Comparison of ENCODE assay signal across 38 cellular contexts in the genomic region with DNA sequence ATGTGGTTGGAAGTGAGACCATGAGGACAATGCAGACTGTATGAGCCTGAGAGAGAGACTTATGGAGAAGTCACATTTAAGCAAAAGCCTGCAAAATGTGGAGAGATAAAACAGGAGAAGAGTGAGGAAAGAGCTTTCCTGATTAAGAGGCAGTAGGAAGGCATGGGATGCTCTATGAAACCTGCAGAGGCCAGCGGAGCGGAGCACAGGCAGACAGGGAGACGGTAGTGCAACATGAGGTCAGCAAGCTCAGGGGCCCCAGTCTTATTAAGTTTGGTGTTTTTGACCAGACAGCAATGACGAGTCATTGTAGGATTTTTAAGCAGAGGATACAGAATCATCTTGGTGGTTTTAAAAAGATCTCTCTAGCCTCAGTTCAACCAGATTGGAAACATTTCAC.
"Had no signal": no experiment of that assay in that cellular context is flagged by ENCODE, and none has a peak within 500 bp of the region (broad histone marks: within the 10 kb centered on the region; RNA-seq: fewer than 3 reads in every experiment).

No MANE protein-coding gene starts in this region.

- H3K36me3 Mint-ChIP-seq: activated CD4-positive, alpha-beta memory T cell treated with anti-CD3 and anti-CD28 coated beads for 36 hours; activated CD8-positive, alpha-beta memory T cell treated with anti-CD3 and anti-CD28 coated beads, Interleukin-2, amount 10 ng/mL, durations not matched to agents 7 days and 5 days; activated naive CD4-positive, alpha-beta T cell treated with anti-CD3 and anti-CD28 coated beads, Interleukin-2, amount 50 U/mL, for 24 hours; activated naive CD8-positive, alpha-beta T cell treated with anti-CD3 and anti-CD28 coated beads for 36 hours; brain had no signal

- FAIRE-seq: endometrium, endothelial cell of umbilical vein had no signal

- DNase-seq: activated CD4-positive, alpha-beta memory T cell treated with anti-CD3 and anti-CD28 coated beads for 36 hours; activated CD4-positive, alpha-beta T cell treated with anti-CD3 and anti-CD28 coated beads for 36 hours; activated CD4-positive, alpha-beta T cell treated with anti-CD3 and anti-CD28 coated beads, Interleukin-2, amount 10 ng/mL, durations not matched to agents 24 days and 14 days; activated CD4-positive, CD25-positive, alpha-beta regulatory T cell; activated CD4-positive, CD25-positive, alpha-beta regulatory T cell treated with anti-CD3 and anti-CD28 coated beads, Interleukin-2, amount 50 U/mL, for 72 hours; activated CD8-positive, alpha-beta memory T cell treated with anti-CD3 and anti-CD28 coated beads, Interleukin-2, amount 10 ng/mL, durations not matched to agents 7 days and 5 days; activated CD8-positive, alpha-beta memory T cell treated with anti-CD3 and anti-CD28 coated beads, Interleukin-2, amount 50 U/mL, for 4 hours; activated CD8-positive, alpha-beta T cell treated with anti-CD3 and anti-CD28 coated beads, Interleukin-2, amount 10 ng/mL, durations not matched to agents 7 days and 5 days; activated effector memory CD4-positive, alpha-beta T cell treated with anti-CD3 and anti-CD28 coated beads, Interleukin-2, amount 50 U/mL, for 16 hours; activated naive CD4-positive, alpha-beta T cell treated with anti-CD3 and anti-CD28 coated beads for 36 hours; activated naive CD8-positive, alpha-beta T cell treated with anti-CD3 and anti-CD28 coated beads for 36 hours; activated naive CD8-positive, alpha-beta T cell treated with anti-CD3 and anti-CD28 coated beads, Interleukin-2, amount 50 U/mL, for 24 hours; activated T-cell treated with anti-CD3 and anti-CD28 coated beads, Interleukin-2, amount 50 U/mL, for 1 hour; activated T-cell treated with anti-CD3 and anti-CD28 coated beads, Interleukin-2, amount 50 U/mL, for 48 hours; adrenal gland; amygdala; central memory CD4-positive, alpha-beta T cell; cerebellar nuclear complex; colonic mucosa; effector CD8-positive, alpha-beta T cell; esophagus squamous epithelium; foreskin melanocyte; T-helper 1 cell; T-helper 17 cell; T1000; WERI-Rb-1 had no signal

- H3K9me3 ChIP-seq: adrenal gland, ascending aorta, breast epithelium, colonic mucosa, esophagus squamous epithelium, gastroesophageal sphincter had no signal

- H3K27ac ChIP-seq: adrenal gland, ascending aorta, breast epithelium, cardiac muscle cell, colonic mucosa, epithelial cell of prostate, esophagus squamous epithelium, gastroesophageal sphincter, WERI-Rb-1 had no signal

- H3K36me3 ChIP-seq: adrenal gland, ascending aorta, breast epithelium, colonic mucosa, esophagus squamous epithelium, gastroesophageal sphincter, WERI-Rb-1 had no signal

- H3K27me3 ChIP-seq: adrenal gland, ascending aorta, breast epithelium, cardiac muscle cell, colonic mucosa, esophagus squamous epithelium, gastroesophageal sphincter had no signal

- H3K27me3 Mint-ChIP-seq: activated CD4-positive, alpha-beta memory T cell treated with anti-CD3 and anti-CD28 coated beads for 36 hours; activated CD4-positive, alpha-beta T cell treated with anti-CD3 and anti-CD28 coated beads for 36 hours; activated CD4-positive, alpha-beta T cell treated with anti-CD3 and anti-CD28 coated beads, Interleukin-2, amount 10 ng/mL, durations not matched to agents 24 days and 14 days; activated CD8-positive, alpha-beta memory T cell treated with anti-CD3 and anti-CD28 coated beads, Interleukin-2, amount 10 ng/mL, durations not matched to agents 7 days and 5 days; activated naive CD4-positive, alpha-beta T cell treated with anti-CD3 and anti-CD28 coated beads, Interleukin-2, amount 50 U/mL, for 24 hours; activated naive CD8-positive, alpha-beta T cell treated with anti-CD3 and anti-CD28 coated beads for 36 hours; activated naive CD8-positive, alpha-beta T cell treated with anti-CD3 and anti-CD28 coated beads, Interleukin-2, amount 50 U/mL, for 24 hours; brain; T-helper 17 cell had no signal

- H3K27ac Mint-ChIP-seq: activated CD4-positive, alpha-beta memory T cell treated with anti-CD3 and anti-CD28 coated beads for 36 hours; activated CD4-positive, alpha-beta T cell treated with anti-CD3 and anti-CD28 coated beads for 36 hours; activated CD4-positive, alpha-beta T cell treated with anti-CD3 and anti-CD28 coated beads, Interleukin-2, amount 10 ng/mL, durations not matched to agents 24 days and 14 days; activated CD8-positive, alpha-beta memory T cell treated with anti-CD3 and anti-CD28 coated beads, Interleukin-2, amount 10 ng/mL, durations not matched to agents 7 days and 5 days; activated CD8-positive, alpha-beta T cell treated with anti-CD3 and anti-CD28 coated beads, Interleukin-2, amount 10 ng/mL, durations not matched to agents 7 days and 5 days; activated naive CD4-positive, alpha-beta T cell treated with anti-CD3 and anti-CD28 coated beads for 36 hours; activated naive CD4-positive, alpha-beta T cell treated with anti-CD3 and anti-CD28 coated beads, Interleukin-2, amount 50 U/mL, for 24 hours; activated naive CD8-positive, alpha-beta T cell treated with anti-CD3 and anti-CD28 coated beads for 36 hours; activated naive CD8-positive, alpha-beta T cell treated with anti-CD3 and anti-CD28 coated beads, Interleukin-2, amount 50 U/mL, for 24 hours; activated T-helper 1 cell treated with anti-CD3 and anti-CD28 coated beads, Interleukin-12 subunit alpha, Interleukin-12 subunit beta, Interleukin-2, Interleukin-4 antibody, amounts not matched to agents 30 ng/mL and 10 ng/mL and 1 ng/mL, durations not matched to agents 14 hours and 24 hours and 36 hours; activated T-helper 2 cell treated with anti-CD3 and anti-CD28 coated beads, Interferon-gamma antibody, Interleukin-2, Interleukin-4, amounts not matched to agents 10 μg/mL and 5 μg/mL and 100 μg/mL, durations not matched to agents 14 hours and 24 hours and 36 hours; T-helper 17 cell; T-helper 2 cell treated with Interferon-gamma antibody and Interleukin-4, amounts not matched to agents 5 μg/mL and 100 μg/mL, for 36 hours had no signal

- H3K4me3 Mint-ChIP-seq: activated CD4-positive, alpha-beta memory T cell treated with anti-CD3 and anti-CD28 coated beads for 36 hours; activated CD4-positive, alpha-beta T cell treated with anti-CD3 and anti-CD28 coated beads for 36 hours; activated CD4-positive, alpha-beta T cell treated with anti-CD3 and anti-CD28 coated beads, Interleukin-2, amount 10 ng/mL, durations not matched to agents 24 days and 14 days; activated CD8-positive, alpha-beta memory T cell treated with anti-CD3 and anti-CD28 coated beads, Interleukin-2, amount 10 ng/mL, durations not matched to agents 7 days and 5 days; activated CD8-positive, alpha-beta T cell treated with anti-CD3 and anti-CD28 coated beads, Interleukin-2, amount 10 ng/mL, durations not matched to agents 7 days and 5 days; activated naive CD4-positive, alpha-beta T cell treated with anti-CD3 and anti-CD28 coated beads for 36 hours; activated naive CD4-positive, alpha-beta T cell treated with anti-CD3 and anti-CD28 coated beads, Interleukin-2, amount 50 U/mL, for 24 hours; activated naive CD8-positive, alpha-beta T cell treated with anti-CD3 and anti-CD28 coated beads for 36 hours; activated naive CD8-positive, alpha-beta T cell treated with anti-CD3 and anti-CD28 coated beads, Interleukin-2, amount 50 U/mL, for 24 hours; activated T-helper 1 cell treated with anti-CD3 and anti-CD28 coated beads, Interleukin-12 subunit alpha, Interleukin-12 subunit beta, Interleukin-2, Interleukin-4 antibody, amounts not matched to agents 30 ng/mL and 10 ng/mL and 1 ng/mL, durations not matched to agents 14 hours and 24 hours and 36 hours; brain; T-helper 17 cell; T-helper 2 cell treated with Interferon-gamma antibody and Interleukin-4, amounts not matched to agents 5 μg/mL and 100 μg/mL, for 36 hours had no signal

- H3K4me3 ChIP-seq: adrenal gland, ascending aorta, breast epithelium, cardiac muscle cell, colonic mucosa, esophagus squamous epithelium, gastroesophageal sphincter had no signal

- H3K4me1 Mint-ChIP-seq: activated CD4-positive, alpha-beta T cell treated with anti-CD3 and anti-CD28 coated beads for 36 hours; activated CD4-positive, alpha-beta T cell treated with anti-CD3 and anti-CD28 coated beads, Interleukin-2, amount 10 ng/mL, durations not matched to agents 24 days and 14 days; activated CD8-positive, alpha-beta memory T cell treated with anti-CD3 and anti-CD28 coated beads, Interleukin-2, amount 10 ng/mL, durations not matched to agents 7 days and 5 days; activated naive CD4-positive, alpha-beta T cell treated with anti-CD3 and anti-CD28 coated beads, Interleukin-2, amount 50 U/mL, for 24 hours; activated naive CD8-positive, alpha-beta T cell treated with anti-CD3 and anti-CD28 coated beads for 36 hours; activated naive CD8-positive, alpha-beta T cell treated with anti-CD3 and anti-CD28 coated beads, Interleukin-2, amount 50 U/mL, for 24 hours; T-helper 17 cell had no signal

- ATAC-seq: activated CD4-positive, alpha-beta T cell treated with anti-CD3 and anti-CD28 coated beads for 36 hours; activated CD8-positive, alpha-beta memory T cell treated with anti-CD3 and anti-CD28 coated beads, Interleukin-2, amount 10 ng/mL, durations not matched to agents 7 days and 5 days; activated CD8-positive, alpha-beta T cell treated with anti-CD3 and anti-CD28 coated beads, Interleukin-2, amount 10 ng/mL, durations not matched to agents 7 days and 5 days; activated naive CD8-positive, alpha-beta T cell treated with anti-CD3 and anti-CD28 coated beads, Interleukin-2, amount 50 U/mL, for 24 hours; gastroesophageal sphincter; T-helper 17 cell had no signal

- H3K4me1 ChIP-seq: adrenal gland, ascending aorta, breast epithelium, colonic mucosa, esophagus squamous epithelium, gastroesophageal sphincter had no signal

- H3K9me3 Mint-ChIP-seq: activated CD4-positive, alpha-beta memory T cell treated with anti-CD3 and anti-CD28 coated beads for 36 hours; activated CD4-positive, alpha-beta T cell treated with anti-CD3 and anti-CD28 coated beads, Interleukin-2, amount 10 ng/mL, durations not matched to agents 24 days and 14 days; activated naive CD4-positive, alpha-beta T cell treated with anti-CD3 and anti-CD28 coated beads for 36 hours; activated naive CD4-positive, alpha-beta T cell treated with anti-CD3 and anti-CD28 coated beads, Interleukin-2, amount 50 U/mL, for 24 hours; activated naive CD8-positive, alpha-beta T cell treated with anti-CD3 and anti-CD28 coated beads for 36 hours; activated naive CD8-positive, alpha-beta T cell treated with anti-CD3 and anti-CD28 coated beads, Interleukin-2, amount 50 U/mL, for 24 hours; activated T-helper 1 cell treated with anti-CD3 and anti-CD28 coated beads, Interleukin-12 subunit alpha, Interleukin-12 subunit beta, Interleukin-2, Interleukin-4 antibody, amounts not matched to agents 30 ng/mL and 10 ng/mL and 1 ng/mL, durations not matched to agents 14 hours and 24 hours and 36 hours; activated T-helper 2 cell treated with anti-CD3 and anti-CD28 coated beads, Interferon-gamma antibody, Interleukin-2, Interleukin-4, amounts not matched to agents 10 μg/mL and 5 μg/mL and 100 μg/mL, durations not matched to agents 14 hours and 24 hours and 36 hours; brain; T-helper 2 cell treated with Interferon-gamma antibody and Interleukin-4, amounts not matched to agents 5 μg/mL and 100 μg/mL, for 36 hours had no signal
